In genomic region chr20:41268402-41268801, GRCh38 we compare ENCODE assay signal across 16 cellular contexts. TPM values are rescaled to one million over a fixed set of nuclear protein-coding genes. Genes with fewer than 3 reads are reported as not detected.
DNase-seq lines count a peak whose midpoint lies in the region; FAIRE-seq and TF ChIP-seq lines count a peak whose summit lies in the region.
"Had no signal": no experiment of that assay in that cellular context is flagged by ENCODE, and none has a peak within 500 bp of the region (broad histone marks: within the 10 kb centered on the region; RNA-seq: fewer than 3 reads in every experiment).

No MANE protein-coding gene starts in this region.

- TSS peak; percentile 23 for BruUV-seq in mammary epithelial cell (replicated peaks; lab: Mats Ljungman, UMichigan)

- H3K4me2 ChIP-seq in mammary epithelial cell (ENCODE audit: insufficient read depth, low read depth, low read length): no peak overlapping the region
- H3K4me2 ChIP-seq: A549, KMS-11 had no signal

- H3K9ac ChIP-seq in mammary epithelial cell (ENCODE audit: insufficient read depth, low read length): no peak overlapping the region
- H3K9ac ChIP-seq: KMS-11 had no signal

- H3K4me1 ChIP-seq in mammary epithelial cell (ENCODE audit: insufficient read depth, low read length): no peaks in the 10 kb centered on the region
- no peaks in the 10 kb centered on the region for H3K4me1 ChIP-seq in breast epithelium
- H3K4me1 ChIP-seq: A549 had no signal

- H3K79me2 ChIP-seq in mammary epithelial cell (ENCODE audit: insufficient read depth, low read length): peaks cover 13% of the 10 kb centered on the region

- in situ Hi-C loops in mammary epithelial cell (cut with MboI; ENCODE audit: low sequenced_read_pairs in 2 of 2): no loop called here

- TF ChIP-seq CTCF in mammary epithelial cell (conservative IDR thresholded peaks at IDR 0.05 in 1 of 2, IDR thresholded peaks at IDR 0.05 in 1 of 2; ENCODE audit: extremely low read depth in 1 of 2, insufficient read depth in 1 of 2, low read depth in 1 of 2, low read length in 2 of 2) (no peak), breast epithelium (IDR thresholded peaks at IDR 0.05) (no peak), bronchial epithelial cell (IDR thresholded peaks at IDR 0.05; ENCODE audit: insufficient read depth, low read length, severe bottlenecking) (no peak)

- no peak for DNase-seq in mammary epithelial cell
- DNase-seq in breast epithelium (ENCODE audit: low spot score in 2 of 2): no peak
- DNase-seq in NCI-H526 (lab: John Stamatoyannopoulos, UW): peak; percentile 64 to 78
- peak; percentile 27 for DNase-seq in bronchial epithelial cell (ENCODE audit: low read depth)
- no peak for DNase-seq in NCI-H187 treated with DMSO at 0.1 percent for 48 hours (lab: John Stamatoyannopoulos, UW)
- DNase-seq in NCI-H82 treated with DMSO at 0.1 percent for 48 hours (lab: John Stamatoyannopoulos, UW; ENCODE audit: unreplicated experiment): no peak
- DNase-seq in NCI-H1436 treated with DMSO at 0.1 percent for 48 hours (lab: John Stamatoyannopoulos, UW): no peak
- DNase-seq: GDM1, NCI-H1417, NCI-H187, NCI-H226, NCI-H524 treated with DMSO at 0.1 percent for 48 hours had no signal

- no peak overlapping the region for H2AFZ ChIP-seq in mammary epithelial cell (ENCODE audit: low read depth, low read length)

- H3K9me3 ChIP-seq in mammary epithelial cell (replicated peaks; ENCODE audit: insufficient read depth, low read length) (no peaks in the 10 kb centered on the region), breast epithelium (no peaks in the 10 kb centered on the region)
- H3K9me3 ChIP-seq: A549 had no signal

- CTCF ChIA-PET in mammary epithelial cell (lab: Charles Lee; ENCODE audit: low non-redundant PET): no interaction called here

- H3K27me3 ChIP-seq in mammary epithelial cell (ENCODE audit: insufficient read depth, low read length) (no peaks in the 10 kb centered on the region), breast epithelium (no peaks in the 10 kb centered on the region), bronchial epithelial cell (ENCODE audit: control insufficient read depth, insufficient read depth, low read length) (no peaks in the 10 kb centered on the region)

- WGBS in mammary epithelial cell (ENCODE audit: low coverage, missing lambda C conversion rate): 100% methylated on average over 1 of the region's 1 CpG

- no peaks in the 10 kb centered on the region for H4K20me1 ChIP-seq in mammary epithelial cell (ENCODE audit: insufficient read depth, low read length)

- intact Hi-C loops in mammary epithelial cell (cut with micrococcal nuclease) (no loop called here), breast epithelium (cut with DNase I; ENCODE audit: low total_unique reads) (no loop called here)

- dilution Hi-C loops in mammary epithelial cell (cut with HindIII; ENCODE audit: low sequenced_read_pairs): no loop called here

- H3K4me3 ChIP-seq in mammary epithelial cell (replicated peaks in 1 of 3; ENCODE audit: insufficient read depth in 1 of 3, low read depth in 2 of 3, low read length in 3 of 3) (no peak overlapping the region), breast epithelium (no peak overlapping the region), bronchial epithelial cell (ENCODE audit: low read depth, low read length) (no peak overlapping the region)
- H3K4me3 ChIP-seq: A549 had no signal

- H3K36me3 ChIP-seq in mammary epithelial cell (ENCODE audit: insufficient read depth, low read length): no peaks in the 10 kb centered on the region
- H3K36me3 ChIP-seq in breast epithelium: no peaks in the 10 kb centered on the region
- H3K36me3 ChIP-seq in bronchial epithelial cell (ENCODE audit: control insufficient read depth, insufficient read depth, low read length): no peaks in the 10 kb centered on the region

- TF ChIP-seq POLR2A in breast epithelium (IDR thresholded peaks at IDR 0.05): no peak

- FAIRE-seq in bronchial epithelial cell (lab: Jason Lieb, UNC): no peak
- FAIRE-seq: A549, H1, HTR-8/SVneo had no signal

- no peak overlapping the region for H3K27ac ChIP-seq in mammary epithelial cell (ENCODE audit: insufficient read depth, low read depth, low read length)
- no peak overlapping the region for H3K27ac ChIP-seq in breast epithelium
- H3K27ac ChIP-seq: A549, KMS-11 had no signal

RNA-seq across cellular contexts. Expression of gene ZHX3, which starts 49.1 kb away (rescaled TPM):
- total RNA-seq in mammary epithelial cell (10 to 100 TPM; 27.0 to 39.7 TPM), breast epithelium (10 to 100 TPM; 34.4 to 35.7 (median 34.6) TPM), bronchial epithelial cell (5.8 and 14.5 TPM in 2 replicates)
- polyA plus RNA-seq in mammary epithelial cell: 15.3 TPM
- 49.7 TPM for polyA minus RNA-seq in mammary epithelial cell

Comparison
In these comparisons a context has a peak if more than half of its experiments do, and no peak if none do; other contexts are left out.
1. DNase-seq: peak in NCI-H526 (2 of 2) and bronchial epithelial cell (single experiment); none in mammary epithelial cell (single experiment), breast epithelium (0 of 2), NCI-H187 treated with DMSO at 0.1 percent for 48 hours (single experiment), NCI-H82 treated with DMSO at 0.1 percent for 48 hours (single experiment) and NCI-H1436 treated with DMSO at 0.1 percent for 48 hours (single experiment).